ENCODE assay signal across 11 cellular contexts in genomic region chr2:23123686-23124085, GRCh38.
"Had no signal": no experiment of that assay in that cellular context is flagged by ENCODE, and none has a peak within 500 bp of the region (broad histone marks: within the 10 kb centered on the region; RNA-seq: fewer than 3 reads in every experiment).

No MANE protein-coding gene starts in this region.

- H3K4me1 ChIP-seq: HAP-1 had no signal

- H2AFZ ChIP-seq: GM23248 had no signal

- H3K4me2 ChIP-seq: KMS-11 had no signal

- H3K9ac ChIP-seq: GM23248, KMS-11 had no signal

- H3K27ac ChIP-seq: GM23248, KMS-11 had no signal

- DNase-seq: GM23248, GOT3, H7, HFFc6, Karpas-422, KBM-7 had no signal

- H3K36me3 ChIP-seq: HAP-1 had no signal

- H3K4me3 ChIP-seq: GM23248, HAP-1 had no signal

- H3K27ac Mint-ChIP-seq: HFFc6, IgD-negative memory B cell had no signal

- H3K9me3 ChIP-seq: HAP-1 had no signal

- ATAC-seq: HCT116 had no signal

- H3K4me3 Mint-ChIP-seq: HFFc6, IgD-negative memory B cell had no signal

- FAIRE-seq: HTR-8/SVneo had no signal
